1 cellular context compared by ENCODE assay signal in genomic region chr19:58499021-58499927, GRCh38.
TF ChIP-seq lines count a peak whose summit lies in the region.

No MANE protein-coding gene starts in this region.

TF ChIP-seq in HepG2, 621 proteins besides CTCF, POLR2A, EP300 and RAD21 (continued from another document and continues in another):
- TF ChIP-seq, protein P1, sequence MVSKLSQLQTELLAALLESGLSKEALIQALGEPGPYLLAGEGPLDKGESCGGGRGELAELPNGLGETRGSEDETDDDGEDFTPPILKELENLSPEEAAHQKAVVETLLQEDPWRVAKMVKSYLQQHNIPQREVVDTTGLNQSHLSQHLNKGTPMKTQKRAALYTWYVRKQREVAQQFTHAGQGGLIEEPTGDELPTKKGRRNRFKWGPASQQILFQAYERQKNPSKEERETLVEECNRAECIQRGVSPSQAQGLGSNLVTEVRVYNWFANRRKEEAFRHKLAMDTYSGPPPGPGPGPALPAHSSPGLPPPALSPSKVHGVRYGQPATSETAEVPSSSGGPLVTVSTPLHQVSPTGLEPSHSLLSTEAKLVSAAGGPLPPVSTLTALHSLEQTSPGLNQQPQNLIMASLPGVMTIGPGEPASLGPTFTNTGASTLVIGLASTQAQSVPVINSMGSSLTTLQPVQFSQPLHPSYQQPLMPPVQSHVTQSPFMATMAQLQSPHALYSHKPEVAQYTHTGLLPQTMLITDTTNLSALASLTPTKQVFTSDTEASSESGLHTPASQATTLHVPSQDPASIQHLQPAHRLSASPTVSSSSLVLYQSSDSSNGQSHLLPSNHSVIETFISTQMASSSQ (IDR thresholded peaks at IDR 0.05; ENCODE audit: low read depth) = peak; percentile 37; the same call in 1 of the 2 replicates
- TF ChIP-seq, protein P1 (CRISPR knock-in tag; IDR thresholded peaks at IDR 0.05; ENCODE audit: borderline replicate concordance) = peak; percentile 79; the same call in 1 of the 2 replicates
- TF ChIP-seq PPARG (CRISPR knock-in tag; conservative IDR thresholded peaks at IDR 0.05) (0 out of 2 replicates have a peak, but pooled peaks have one; percentile 21), ZNF10 (CRISPR knock-in tag; IDR thresholded peaks at IDR 0.05; ENCODE audit: borderline replicate concordance, low read depth) (no peak), AHR (CRISPR knock-in tag; IDR thresholded peaks at IDR 0.05) (peak; percentile 47), HMGXB4 (CRISPR knock-in tag; IDR thresholded peaks at IDR 0.05; ENCODE audit: borderline replicate concordance in 1 of 2, low read depth in 1 of 2) (peak; percentile 89; a peak in 3 of 4 replicates), BRCA1 (CRISPR knock-in tag; IDR thresholded peaks at IDR 0.05) (peak; percentile 74; the same call in 1 of the 2 replicates), PBX2 (CRISPR knock-in tag; IDR thresholded peaks at IDR 0.05) (no peak), MED1 (CRISPR knock-in tag; IDR thresholded peaks at IDR 0.05) (peak; percentile 86), FOXC1 (CRISPR knock-in tag; IDR thresholded peaks at IDR 0.05; ENCODE audit: borderline replicate concordance) (peak; percentile 66; the same call in 1 of the 2 replicates), SNAPC4 (CRISPR knock-in tag; IDR thresholded peaks at IDR 0.05) (0 out of 2 replicates have a peak, but pooled peaks have one; percentile 79), ADNP (CRISPR knock-in tag; IDR thresholded peaks at IDR 0.05) (no peak), RORA (CRISPR knock-in tag; IDR thresholded peaks at IDR 0.05) (no peak), SNAPC2 (CRISPR knock-in tag; IDR thresholded peaks at IDR 0.05) (no peak; the same call in 1 of the 2 replicates), ZNF577 (CRISPR knock-in tag; IDR thresholded peaks at IDR 0.05; ENCODE audit: borderline replicate concordance, low read depth) (no peak), CC2D1A (CRISPR knock-in tag; IDR thresholded peaks at IDR 0.05) (no peak), SP2 (CRISPR knock-in tag; IDR thresholded peaks at IDR 0.05) (peak; percentile 81), NAIF1 (CRISPR knock-in tag; IDR thresholded peaks at IDR 0.05; ENCODE audit: borderline replicate concordance) (peak; percentile 85), ZSCAN30 (CRISPR knock-in tag; IDR thresholded peaks at IDR 0.05) (no peak), HCFC1 (IDR thresholded peaks at IDR 0.05; ENCODE audit: low read depth, low read length) (peak; percentile 85), SIX4 (CRISPR knock-in tag; IDR thresholded peaks at IDR 0.05) (peak; percentile 63; the same call in 1 of the 2 replicates), ZNF7 (CRISPR knock-in tag; IDR thresholded peaks at IDR 0.05) (no peak)
- TF ChIP-seq, protein P2, sequence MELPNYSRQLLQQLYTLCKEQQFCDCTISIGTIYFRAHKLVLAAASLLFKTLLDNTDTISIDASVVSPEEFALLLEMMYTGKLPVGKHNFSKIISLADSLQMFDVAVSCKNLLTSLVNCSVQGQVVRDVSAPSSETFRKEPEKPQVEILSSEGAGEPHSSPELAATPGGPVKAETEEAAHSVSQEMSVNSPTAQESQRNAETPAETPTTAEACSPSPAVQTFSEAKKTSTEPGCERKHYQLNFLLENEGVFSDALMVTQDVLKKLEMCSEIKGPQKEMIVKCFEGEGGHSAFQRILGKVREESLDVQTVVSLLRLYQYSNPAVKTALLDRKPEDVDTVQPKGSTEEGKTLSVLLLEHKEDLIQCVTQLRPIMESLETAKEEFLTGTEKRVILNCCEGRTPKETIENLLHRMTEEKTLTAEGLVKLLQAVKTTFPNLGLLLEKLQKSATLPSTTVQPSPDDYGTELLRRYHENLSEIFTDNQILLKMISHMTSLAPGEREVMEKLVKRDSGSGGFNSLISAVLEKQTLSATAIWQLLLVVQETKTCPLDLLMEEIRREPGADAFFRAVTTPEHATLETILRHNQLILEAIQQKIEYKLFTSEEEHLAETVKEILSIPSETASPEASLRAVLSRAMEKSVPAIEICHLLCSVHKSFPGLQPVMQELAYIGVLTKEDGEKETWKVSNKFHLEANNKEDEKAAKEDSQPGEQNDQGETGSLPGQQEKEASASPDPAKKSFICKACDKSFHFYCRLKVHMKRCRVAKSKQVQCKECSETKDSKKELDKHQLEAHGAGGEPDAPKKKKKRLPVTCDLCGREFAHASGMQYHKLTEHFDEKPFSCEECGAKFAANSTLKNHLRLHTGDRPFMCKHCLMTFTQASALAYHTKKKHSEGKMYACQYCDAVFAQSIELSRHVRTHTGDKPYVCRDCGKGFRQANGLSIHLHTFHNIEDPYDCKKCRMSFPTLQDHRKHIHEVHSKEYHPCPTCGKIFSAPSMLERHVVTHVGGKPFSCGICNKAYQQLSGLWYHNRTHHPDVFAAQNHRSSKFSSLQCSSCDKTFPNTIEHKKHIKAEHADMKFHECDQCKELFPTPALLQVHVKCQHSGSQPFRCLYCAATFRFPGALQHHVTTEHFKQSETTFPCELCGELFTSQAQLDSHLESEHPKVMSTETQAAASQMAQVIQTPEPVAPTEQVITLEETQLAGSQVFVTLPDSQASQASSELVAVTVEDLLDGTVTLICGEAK (IDR thresholded peaks at IDR 0.05) = peak; percentile 96
- TF ChIP-seq, protein P2 (CRISPR knock-in tag; IDR thresholded peaks at IDR 0.05) = no peak
- TF ChIP-seq, protein P3, sequence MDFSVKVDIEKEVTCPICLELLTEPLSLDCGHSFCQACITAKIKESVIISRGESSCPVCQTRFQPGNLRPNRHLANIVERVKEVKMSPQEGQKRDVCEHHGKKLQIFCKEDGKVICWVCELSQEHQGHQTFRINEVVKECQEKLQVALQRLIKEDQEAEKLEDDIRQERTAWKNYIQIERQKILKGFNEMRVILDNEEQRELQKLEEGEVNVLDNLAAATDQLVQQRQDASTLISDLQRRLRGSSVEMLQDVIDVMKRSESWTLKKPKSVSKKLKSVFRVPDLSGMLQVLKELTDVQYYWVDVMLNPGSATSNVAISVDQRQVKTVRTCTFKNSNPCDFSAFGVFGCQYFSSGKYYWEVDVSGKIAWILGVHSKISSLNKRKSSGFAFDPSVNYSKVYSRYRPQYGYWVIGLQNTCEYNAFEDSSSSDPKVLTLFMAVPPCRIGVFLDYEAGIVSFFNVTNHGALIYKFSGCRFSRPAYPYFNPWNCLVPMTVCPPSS (IDR thresholded peaks at IDR 0.05) = no peak
- TF ChIP-seq, protein P4, sequence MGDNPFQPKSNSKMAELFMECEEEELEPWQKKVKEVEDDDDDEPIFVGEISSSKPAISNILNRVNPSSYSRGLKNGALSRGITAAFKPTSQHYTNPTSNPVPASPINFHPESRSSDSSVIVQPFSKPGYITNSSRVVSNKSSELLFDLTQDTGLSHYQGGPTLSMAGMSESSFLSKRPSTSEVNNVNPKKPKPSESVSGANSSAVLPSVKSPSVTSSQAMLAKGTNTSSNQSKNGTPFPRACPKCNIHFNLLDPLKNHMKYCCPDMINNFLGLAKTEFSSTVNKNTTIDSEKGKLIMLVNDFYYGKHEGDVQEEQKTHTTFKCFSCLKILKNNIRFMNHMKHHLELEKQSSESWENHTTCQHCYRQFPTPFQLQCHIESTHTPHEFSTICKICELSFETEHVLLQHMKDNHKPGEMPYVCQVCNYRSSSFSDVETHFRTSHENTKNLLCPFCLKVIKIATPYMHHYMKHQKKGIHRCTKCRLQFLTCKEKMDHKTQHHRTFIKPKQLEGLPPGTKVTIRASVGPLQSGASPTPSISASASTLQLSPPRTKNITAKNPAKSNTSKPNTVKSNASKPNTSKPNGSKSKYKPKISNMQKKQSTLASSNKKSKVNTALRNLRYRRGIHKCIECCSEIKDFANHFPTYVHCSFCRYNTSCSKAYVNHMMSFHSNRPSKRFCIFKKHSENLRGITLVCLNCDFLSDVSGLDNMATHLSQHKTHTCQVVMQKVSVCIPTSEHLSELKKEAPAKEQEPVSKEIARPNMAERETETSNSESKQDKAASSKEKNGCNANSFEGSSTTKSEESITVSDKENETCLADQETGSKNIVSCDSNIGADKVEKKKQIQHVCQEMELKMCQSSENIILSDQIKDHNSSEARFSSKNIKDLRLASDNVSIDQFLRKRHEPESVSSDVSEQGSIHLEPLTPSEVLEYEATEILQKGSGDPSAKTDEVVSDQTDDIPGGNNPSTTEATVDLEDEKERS (CRISPR knock-in tag; IDR thresholded peaks at IDR 0.05) = no peak
